In the genomic region with DNA sequence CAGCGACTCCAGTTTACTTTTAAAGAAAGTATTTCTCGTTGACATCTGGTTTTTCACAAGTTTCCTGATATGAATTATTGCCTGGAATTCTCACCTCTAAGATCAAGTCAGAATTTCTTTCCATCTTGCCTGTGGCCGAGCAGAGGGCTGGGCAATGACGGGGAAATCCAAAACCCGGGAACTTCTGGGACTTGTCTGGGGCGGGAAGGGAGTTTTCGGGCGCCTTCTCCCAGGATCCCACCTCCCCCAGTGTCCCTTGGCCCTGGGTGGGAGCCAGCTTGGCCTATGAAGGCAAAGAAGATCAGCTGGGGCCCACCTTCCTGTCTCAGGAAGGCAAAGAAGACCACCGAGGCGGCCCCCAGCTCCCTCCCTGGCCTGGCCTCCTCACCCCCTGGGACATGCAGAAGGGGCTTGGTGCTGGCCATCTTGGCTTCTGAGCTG, we compare ENCODE assay signal across 16 cellular contexts. TPM values are rescaled to one million over a fixed set of nuclear protein-coding genes. Genes with fewer than 3 reads are reported as not detected.
A peak's percentile ranks its signal among the peaks of the same experiment; 100 is the strongest.
DNase-seq lines count a peak whose midpoint lies in the region; ATAC-seq and TF ChIP-seq lines count a peak whose summit lies in the region.
"Had no signal": no experiment of that assay in that cellular context is flagged by ENCODE, and none has a peak within 500 bp of the region (broad histone marks: within the 10 kb centered on the region; RNA-seq: fewer than 3 reads in every experiment).

No MANE protein-coding gene starts in this region.

- peak overlapping the region in 1 of 2 donors; percentile 45 for H3K9ac ChIP-seq in liver (ENCODE audit: low read depth in 1 of 2, low read length in 2 of 2)
- no peak overlapping the region for H3K9ac ChIP-seq in fibroblast of lung (ENCODE audit: insufficient read depth, low read length)

- H3K27ac ChIP-seq in liver (ENCODE audit: low read depth in 1 of 2, low read length in 2 of 2) (peak overlapping the region; percentile 34 to 63), right lobe of liver (no peak overlapping the region), fibroblast of lung (ENCODE audit: insufficient read depth, low read length) (no peak overlapping the region)
- H3K27ac ChIP-seq: cardiac muscle cell had no signal

- intact Hi-C loops in right lobe of liver (cut with DNase I) = no loop called here

- H3K27me3 ChIP-seq in liver (ENCODE audit: control insufficient read depth in 4 of 4, insufficient read depth in 4 of 4, low read length in 3 of 4) (no peaks in the 10 kb centered on the region), right lobe of liver (no peaks in the 10 kb centered on the region), fibroblast of lung (ENCODE audit: control insufficient read depth, insufficient read depth, low read length) (no peaks in the 10 kb centered on the region)
- H3K27me3 ChIP-seq: cardiac muscle cell, testis had no signal

- H3K4me3 ChIP-seq in liver (ENCODE audit: low read depth in 1 of 3, low read length in 3 of 3) (no peak overlapping the region), right lobe of liver (no peak overlapping the region), fibroblast of lung (replicated peaks in 1 of 4; ENCODE audit: control extremely low read depth in 1 of 4, insufficient read depth in 1 of 4, low read depth in 3 of 4, low read length in 4 of 4) (no peak overlapping the region)
- H3K4me3 ChIP-seq: cardiac muscle cell, testis had no signal

- no peak for DNase-seq in right lobe of liver
- DNase-seq in fibroblast of lung (ENCODE audit: low read depth in 2 of 2) = peak in 1 of 2 donors; percentile 72
- DNase-seq in osteocyte (ENCODE audit: extremely low spot score, unreplicated experiment) = no peak
- no peak for DNase-seq in EL
- no peak for DNase-seq in activated T-cell treated with anti-CD3 and anti-CD28 coated beads, Interleukin-2, amount 50 U/mL, for 24 hours
- DNase-seq in NCI-H1105 (lab: John Stamatoyannopoulos, UW) = no peak
- DNase-seq: activated CD4-positive, alpha-beta memory T cell treated with anti-CD3 and anti-CD28 coated beads, Interleukin-2, amount 10 ng/mL, durations not matched to agents 7 days and 5 days; activated gamma-delta T cell treated with Interleukin-2 at 50 U/mL for 16 hours; KG1; NCI-H1694; NCI-H748 treated with DMSO at 0.1 percent for 48 hours; SHP77 had no signal

- H3K27me3 Mint-ChIP-seq in osteocyte (ENCODE audit: unreplicated experiment) = no peaks in the 10 kb centered on the region
- H3K27me3 Mint-ChIP-seq in activated T-cell treated with anti-CD3 and anti-CD28 coated beads, Interleukin-2, amount 50 U/mL, for 24 hours = peaks cover 13% of the 10 kb centered on the region

- peaks cover 53% of the 10 kb centered on the region for H3K4me1 Mint-ChIP-seq in osteocyte (ENCODE audit: unreplicated experiment)
- no peaks in the 10 kb centered on the region for H3K4me1 Mint-ChIP-seq in activated T-cell treated with anti-CD3 and anti-CD28 coated beads, Interleukin-2, amount 50 U/mL, for 24 hours (ENCODE audit: low read depth)
- H3K4me1 Mint-ChIP-seq: activated CD4-positive, alpha-beta memory T cell treated with anti-CD3 and anti-CD28 coated beads, Interleukin-2, amount 10 ng/mL, durations not matched to agents 7 days and 5 days had no signal

- peak overlapping the region; percentile 87 for H3K27ac Mint-ChIP-seq in osteocyte (ENCODE audit: unreplicated experiment)
- no peak overlapping the region for H3K27ac Mint-ChIP-seq in activated T-cell treated with anti-CD3 and anti-CD28 coated beads, Interleukin-2, amount 50 U/mL, for 24 hours
- H3K27ac Mint-ChIP-seq: activated CD4-positive, alpha-beta memory T cell treated with anti-CD3 and anti-CD28 coated beads, Interleukin-2, amount 10 ng/mL, durations not matched to agents 7 days and 5 days had no signal

- H3K79me2 ChIP-seq in fibroblast of lung (ENCODE audit: control insufficient read depth, insufficient read depth, low read length) = no peaks in the 10 kb centered on the region

- H3K4me3 Mint-ChIP-seq in osteocyte (ENCODE audit: unreplicated experiment) = no peak overlapping the region
- no peak overlapping the region for H3K4me3 Mint-ChIP-seq in activated T-cell treated with anti-CD3 and anti-CD28 coated beads, Interleukin-2, amount 50 U/mL, for 24 hours
- H3K4me3 Mint-ChIP-seq: activated CD4-positive, alpha-beta memory T cell treated with anti-CD3 and anti-CD28 coated beads, Interleukin-2, amount 10 ng/mL, durations not matched to agents 7 days and 5 days had no signal

- peak overlapping the region; percentile 8 for H3K4me2 ChIP-seq in fibroblast of lung (ENCODE audit: extremely low read depth, insufficient read depth, low read length)

- 83% methylated on average over 10 of the region's 10 CpGs for WGBS in liver
- 54% methylated on average over 5 of the region's 10 CpGs for WGBS in right lobe of liver (ENCODE audit: insufficient coverage, low coverage, low lambda C conversion rate, missing lambda C conversion rate)

- TF ChIP-seq POLR2A in right lobe of liver (IDR thresholded peaks at IDR 0.05) = no peak

- H2AFZ ChIP-seq in fibroblast of lung (ENCODE audit: low read length) = no peak overlapping the region

- no peak for ATAC-seq in right lobe of liver
- ATAC-seq in HG03139 (IDR thresholded peaks at IDR 0.05; ENCODE audit: unreplicated experiment) = no peak

- TF ChIP-seq CTCF in liver (IDR thresholded peaks at IDR 0.05; ENCODE audit: low read depth, low read length, missing input control) (no peak), right lobe of liver (IDR thresholded peaks at IDR 0.05) (no peak), fibroblast of lung (conservative IDR thresholded peaks at IDR 0.05 in 1 of 2, IDR thresholded peaks at IDR 0.05 in 1 of 2; ENCODE audit: low read depth in 1 of 2, low read length in 2 of 2) (no peak), osteocyte (IDR thresholded peaks at IDR 0.05) (no peak)

- H3K4me1 ChIP-seq in liver (ENCODE audit: control insufficient read depth in 4 of 4, insufficient read depth in 4 of 4, low read length in 3 of 4) = peaks cover 22 to 58% (median 35%) of the 10 kb centered on the region in 4 donors
- H3K4me1 ChIP-seq in right lobe of liver = peaks cover 0 to 49% (median 9%) of the 10 kb centered on the region in 4 donors
- H3K4me1 ChIP-seq in fibroblast of lung (ENCODE audit: control insufficient read depth, extremely low read depth, insufficient read depth, low read length) = peaks cover 15% of the 10 kb centered on the region

- TF ChIP-seq RAD21 in liver (IDR thresholded peaks at IDR 0.05) = no peak

- no peaks in the 10 kb centered on the region for H3K9me3 Mint-ChIP-seq in osteocyte (ENCODE audit: unreplicated experiment)
- no peaks in the 10 kb centered on the region for H3K9me3 Mint-ChIP-seq in activated T-cell treated with anti-CD3 and anti-CD28 coated beads, Interleukin-2, amount 50 U/mL, for 24 hours
- H3K9me3 Mint-ChIP-seq: activated CD4-positive, alpha-beta memory T cell treated with anti-CD3 and anti-CD28 coated beads, Interleukin-2, amount 10 ng/mL, durations not matched to agents 7 days and 5 days had no signal

- H4K20me1 ChIP-seq in fibroblast of lung (ENCODE audit: control insufficient read depth, extremely low read depth, insufficient read depth, low read length) = no peaks in the 10 kb centered on the region

- H3K36me3 ChIP-seq in liver (ENCODE audit: control insufficient read depth in 4 of 4, insufficient read depth in 3 of 4, low read depth in 1 of 4, low read length in 3 of 4) (no peaks in the 10 kb centered on the region), right lobe of liver (no peaks in the 10 kb centered on the region), fibroblast of lung (ENCODE audit: control insufficient read depth, insufficient read depth, low read length) (no peaks in the 10 kb centered on the region)
- H3K36me3 ChIP-seq: cardiac muscle cell had no signal

- H3K36me3 Mint-ChIP-seq in osteocyte (ENCODE audit: unreplicated experiment) = no peaks in the 10 kb centered on the region
- no peaks in the 10 kb centered on the region for H3K36me3 Mint-ChIP-seq in activated T-cell treated with anti-CD3 and anti-CD28 coated beads, Interleukin-2, amount 50 U/mL, for 24 hours (ENCODE audit: low read depth)

- no peaks in the 10 kb centered on the region for H3K9me3 ChIP-seq in liver (ENCODE audit: control insufficient read depth in 4 of 4, low read length in 3 of 4)
- H3K9me3 ChIP-seq in right lobe of liver = no peaks in the 10 kb centered on the region
- H3K9me3 ChIP-seq in fibroblast of lung (ENCODE audit: control insufficient read depth, insufficient read depth, low read depth, low read length) = no peaks in the 10 kb centered on the region
- H3K9me3 ChIP-seq: testis had no signal

TF ChIP-seq in liver, 16 proteins besides CTCF, POLR2A, EP300 and RAD21:
- TF ChIP-seq GABPA (IDR thresholded peaks at IDR 0.05 in 1 of 2, conservative IDR thresholded peaks at IDR 0.05 in 1 of 2) = no peak
- TF ChIP-seq HNF4A (conservative IDR thresholded peaks at IDR 0.05) = no peak
- TF ChIP-seq SP1 (IDR thresholded peaks at IDR 0.05) = no peak
- TF ChIP-seq RXRA (IDR thresholded peaks at IDR 0.05) = no peak
- no peak for TF ChIP-seq FOXA2 (IDR thresholded peaks at IDR 0.05)
- TF ChIP-seq JUND (IDR thresholded peaks at IDR 0.05) = no peak
- TF ChIP-seq HNF4G (IDR thresholded peaks at IDR 0.05) = no peak
- TF ChIP-seq FOXA1 (IDR thresholded peaks at IDR 0.05) = no peak

RNA-seq across cellular contexts. Expression of gene SORCS2, which starts 15.5 kb away (rescaled TPM):
- total RNA-seq in liver (1 to 10 TPM; 1.3 to 1.4 TPM), right lobe of liver (1 to 10 TPM in 5 of 6 experiments, under 1 TPM in 1; 0.18 to 6.2 (median 3.1) TPM), fibroblast of lung (0.17 and 0.26 TPM in 2 replicates), osteocyte (3.0 and 6.7 TPM in 2 replicates)
- polyA plus RNA-seq in liver (under 1 TPM; 0.10 to 0.50 TPM), fibroblast of lung (0.21 and 0.41 TPM in 2 replicates)
- polyA plus RNA-seq in fibroblast of lung (2012) = 0.47 and 0.83 TPM in 2 replicates
- 0.16 and 0.67 TPM in 2 replicates for polyA minus RNA-seq in fibroblast of lung (ENCODE audit: low replicate concordance)

Comparison
In these comparisons a context has a peak if more than half of its experiments do, and no peak if none do; other contexts are left out.
1. H3K27ac ChIP-seq: peak in liver (2 of 2); none in right lobe of liver (0 of 3) and fibroblast of lung (single experiment).